Comparison of ENCODE assay signal across 20 cellular contexts in genomic region chr1:8474369-8474768, GRCh38.
"Had no signal": no experiment of that assay in that cellular context is flagged by ENCODE, and none has a peak within 500 bp of the region (broad histone marks: within the 10 kb centered on the region; RNA-seq: fewer than 3 reads in every experiment).

No MANE protein-coding gene starts in this region.

- H3K36me3 ChIP-seq: brain microvascular endothelial cell, pancreas, right lobe of liver, stomach, upper lobe of left lung had no signal

- DNase-seq: activated B cell treated with CpG ODN at 0.5 μM for 24 hours; activated CD4-positive, alpha-beta T cell treated with anti-CD3 and anti-CD28 coated beads for 48 hours; activated CD8-positive, alpha-beta T cell treated with anti-CD3 and anti-CD28 coated beads for 36 hours; activated naive CD4-positive, alpha-beta T cell treated with Interleukin-2 at 50 U/mL for 16 hours; activated T-cell treated with anti-CD3 and anti-CD28 coated beads, Interleukin-2, amount 50 U/mL, for 1 hour; brain microvascular endothelial cell; central memory CD4-positive, alpha-beta T cell; dorsolateral prefrontal cortex; immature natural killer cell; kidney glomerular epithelial cell; mucosa of descending colon; naive B cell; pancreas; right lobe of liver; small intestine; stimulated activated CD4-positive, alpha-beta T cell treated with anti-CD3 and anti-CD28 coated beads, Interleukin-15, amount 100 ng/mL, for 24 hours; stimulated activated CD4-positive, alpha-beta T cell treated with anti-CD3 and anti-CD28 coated beads, Interleukin-4, amount 100 ng/mL, for 1 hour; stomach had no signal

- H3K27me3 ChIP-seq: brain microvascular endothelial cell, dorsolateral prefrontal cortex, pancreas, right lobe of liver, stomach, upper lobe of left lung had no signal

- ATAC-seq: activated CD8-positive, alpha-beta T cell treated with anti-CD3 and anti-CD28 coated beads for 36 hours; mucosa of descending colon; pancreas; right lobe of liver had no signal

- H3K9me3 ChIP-seq: mucosa of descending colon, pancreas, right lobe of liver, stomach, upper lobe of left lung had no signal

- H3K4me3 ChIP-seq: dorsolateral prefrontal cortex, mucosa of descending colon, pancreas, right lobe of liver, stomach, upper lobe of left lung had no signal

- H3K27ac ChIP-seq: brain microvascular endothelial cell, dorsolateral prefrontal cortex, pancreas, right lobe of liver, stomach, upper lobe of left lung had no signal

- FAIRE-seq: colon, pancreas, small intestine had no signal
